ENCODE assay signal across 8 cellular contexts in the genomic region with DNA sequence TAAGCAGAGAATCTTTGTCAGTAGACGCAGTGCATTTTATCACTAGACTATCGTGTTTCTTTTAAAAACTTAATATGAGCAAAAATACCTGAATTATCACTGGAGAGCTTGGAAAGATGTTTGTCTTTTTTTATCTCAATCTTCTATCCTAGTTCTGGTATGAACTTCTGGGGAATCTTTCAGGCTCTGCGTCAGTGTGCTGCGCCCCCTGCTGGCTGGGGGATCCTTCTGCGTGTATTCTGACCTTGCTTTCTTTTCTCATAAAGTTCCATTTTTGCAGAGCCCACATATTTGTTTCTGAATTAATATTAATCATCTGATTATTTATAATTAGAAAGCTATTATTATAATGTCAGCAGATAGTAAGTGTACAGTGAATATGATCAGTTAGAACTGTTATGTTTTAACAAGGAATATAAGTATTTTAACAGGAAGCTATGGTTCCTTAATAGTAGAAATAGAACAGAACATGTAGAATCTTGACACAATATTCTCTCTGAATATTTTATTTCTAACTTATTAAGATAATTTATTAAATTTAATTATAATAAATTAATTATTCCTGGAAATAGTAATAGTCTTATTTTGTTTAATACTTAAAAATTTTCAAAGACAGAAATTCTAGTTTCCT.
DNase-seq lines count a peak whose midpoint lies in the region; ATAC-seq, FAIRE-seq and TF ChIP-seq lines count a peak whose summit lies in the region.

No MANE protein-coding gene starts in this region.

- TF ChIP-seq EP300 in HepG2 (IDR thresholded peaks at IDR 0.05; ENCODE audit: low read depth in 2 of 2, low read length in 2 of 2) (no peak), HepG2 (CRISPR knock-in tag; IDR thresholded peaks at IDR 0.05; ENCODE audit: borderline replicate concordance) (no peak)

- TF ChIP-seq CTCF in cardiac fibroblast (IDR thresholded peaks at IDR 0.05; ENCODE audit: low read depth, low read length) (peak; percentile 83), HepG2 (CRISPR knock-in tag; IDR thresholded peaks at IDR 0.05) (peak; percentile 78)

- H3K27ac Mint-ChIP-seq in stimulated activated naive CD8-positive, alpha-beta T cell treated with anti-CD3 and anti-CD28 coated beads, Interleukin-15, amount 100 ng/mL, for 72 hours: no peak overlapping the region

- no peak overlapping the region for H3K4me2 ChIP-seq in HepG2 (ENCODE audit: low read depth, low read length)

- no peaks in the 10 kb centered on the region for H3K79me2 ChIP-seq in HepG2 (ENCODE audit: insufficient read depth, low read length)

- CTCF ChIA-PET in HepG2 (lab: Yijun Ruan, JAX; ENCODE audit: low intra/inter-chr PET ratio, low total read pairs): interaction anchor here (0.8 to 3.2 kb wide), 3 partner anchors 241 to 1398 kb away, joined by 3 to 26 read pairs (median 13); no protein-coding TSS in a partner anchor

- H3K9me3 Mint-ChIP-seq in stimulated activated naive CD8-positive, alpha-beta T cell treated with anti-CD3 and anti-CD28 coated beads, Interleukin-15, amount 100 ng/mL, for 72 hours: no peaks in the 10 kb centered on the region

- in situ Hi-C loops in HepG2 (cut with HindIII; ENCODE audit: extremely low pct_ligation_motif_present, low pct_unique_long_range_greater_than_20kb): loop anchor here (10.0 kb wide), 1 partner anchor 1316 kb away; no protein-coding TSS in a partner anchor

- POLR2A ChIA-PET in HepG2 (lab: Yijun Ruan, JAX): no interaction called here

- TF ChIP-seq POLR2A in HepG2 (IDR thresholded peaks at IDR 0.05; ENCODE audit: insufficient read depth in 1 of 2, low read depth in 2 of 2, low read length in 2 of 2): no peak

- H3K36me3 ChIP-seq in SK-N-MC (ENCODE audit: insufficient read depth, low read length) (no peaks in the 10 kb centered on the region), HepG2 (replicated peaks in 1 of 2; ENCODE audit: control insufficient read depth in 1 of 2, insufficient read depth in 2 of 2, low read length in 2 of 2) (no peaks in the 10 kb centered on the region)

- H3K9me3 ChIP-seq in SK-N-MC (ENCODE audit: low read depth, low read length) (no peaks in the 10 kb centered on the region), HepG2 (ENCODE audit: low read length) (no peaks in the 10 kb centered on the region)

- H3K4me1 Mint-ChIP-seq in stimulated activated naive CD8-positive, alpha-beta T cell treated with anti-CD3 and anti-CD28 coated beads, Interleukin-15, amount 100 ng/mL, for 72 hours: no peaks in the 10 kb centered on the region

- H3K27me3 Mint-ChIP-seq in stimulated activated naive CD8-positive, alpha-beta T cell treated with anti-CD3 and anti-CD28 coated beads, Interleukin-15, amount 100 ng/mL, for 72 hours: no peaks in the 10 kb centered on the region

- 11% methylated on average over 5 of the region's 5 CpGs for WGBS in HepG2 (ENCODE audit: low lambda C conversion rate)

- H3K9ac ChIP-seq in SK-N-MC (ENCODE audit: insufficient read length): no peak overlapping the region
- no peak overlapping the region for H3K9ac ChIP-seq in HepG2 (ENCODE audit: insufficient read depth, low read depth, low read length)

- intact Hi-C loops in HepG2 (cut with micrococcal nuclease; ENCODE audit: unreplicated experiment): loop anchor here (1.0 to 2.0 kb wide), 5 partner anchors 242 to 1736 kb away; no protein-coding TSS in a partner anchor

- TF ChIP-seq RAD21 in HepG2 (CRISPR knock-in tag; IDR thresholded peaks at IDR 0.05): no peak

- no peaks in the 10 kb centered on the region for H3K4me1 ChIP-seq in HepG2 (ENCODE audit: insufficient read depth, low read length)

- no peak overlapping the region for H3K4me3 ChIP-seq in SK-N-MC
- no peak overlapping the region for H3K4me3 ChIP-seq in cardiac fibroblast (replicated peaks in 1 of 2; ENCODE audit: low read depth in 2 of 2, low read length in 2 of 2)
- no peak overlapping the region for H3K4me3 ChIP-seq in HepG2 (replicated peaks in 1 of 3; ENCODE audit: insufficient read depth in 1 of 3, low read depth in 2 of 3, low read length in 3 of 3)

- H4K20me1 ChIP-seq in HepG2 (ENCODE audit: insufficient read depth, low read length): no peaks in the 10 kb centered on the region

- H3K27me3 ChIP-seq in HepG2 (ENCODE audit: control insufficient read depth in 1 of 2, insufficient read depth in 2 of 2, low read length in 2 of 2): no peaks in the 10 kb centered on the region

- ATAC-seq in GM19395 (IDR thresholded peaks at IDR 0.05; ENCODE audit: unreplicated experiment): peak; percentile 91
- peak; percentile 87 for ATAC-seq in HG03565 (IDR thresholded peaks at IDR 0.05; ENCODE audit: unreplicated experiment)
- peak; percentile 79 for ATAC-seq in HepG2
- ATAC-seq in stimulated activated naive CD8-positive, alpha-beta T cell treated with anti-CD3 and anti-CD28 coated beads, Interleukin-15, amount 100 ng/mL, for 72 hours: no peak

- no peak overlapping the region for H3K4me3 Mint-ChIP-seq in stimulated activated naive CD8-positive, alpha-beta T cell treated with anti-CD3 and anti-CD28 coated beads, Interleukin-15, amount 100 ng/mL, for 72 hours

- BruUV-seq in HepG2 (replicated peaks; lab: Mats Ljungman, UMichigan): no TSS peak

- FAIRE-seq in HepG2 (lab: Jason Lieb, UNC): peak; percentile 67

- no peak overlapping the region for H2AFZ ChIP-seq in HepG2 (ENCODE audit: low read length)

- H3K27ac ChIP-seq in SK-N-MC (no peak overlapping the region), HepG2 (ENCODE audit: extremely low read length, insufficient read depth, low read length) (no peak overlapping the region)

- DNase-seq in EH (ENCODE audit: low read depth): peak; percentile 51
- peak; percentile 18 for DNase-seq in SK-N-MC (ENCODE audit: low read depth, low spot score)
- peak; percentile 50 to 60 for DNase-seq in cardiac fibroblast (ENCODE audit: low read depth in 2 of 2)
- DNase-seq in HepG2 (ENCODE audit: low spot score): peak; percentile 33
- DNase-seq in stimulated activated naive CD8-positive, alpha-beta T cell treated with anti-CD3 and anti-CD28 coated beads, Interleukin-15, amount 100 ng/mL, for 72 hours: peak; percentile 16 to 24
- DNase-seq in NCI-H446 treated with DMSO at 0.1 percent for 48 hours (lab: John Stamatoyannopoulos, UW): no peak

TF ChIP-seq in HepG2, 621 proteins besides CTCF, POLR2A, EP300 and RAD21:
- TF ChIP-seq SMC3 (IDR thresholded peaks at IDR 0.05; ENCODE audit: low read length) (peak; percentile 85), STAG1 (CRISPR knock-in tag; IDR thresholded peaks at IDR 0.05) (peak; percentile 66), KDM5A (IDR thresholded peaks at IDR 0.05; ENCODE audit: borderline replicate concordance, low read length) (no peak)
TF ChIP-seq in HepG2: peak in this region for 2.
